In genomic region chr7:23283053-23283452, GRCh38 we compare ENCODE assay signal across 2 cellular contexts. TPM values are rescaled to one million over a fixed set of nuclear protein-coding genes. Genes with fewer than 3 reads are reported as not detected.
"Had no signal": no experiment of that assay in that cellular context is flagged by ENCODE, and none has a peak within 500 bp of the region (broad histone marks: within the 10 kb centered on the region; RNA-seq: fewer than 3 reads in every experiment).

No MANE protein-coding gene starts in this region.

RNA-seq across cellular contexts. Expression of gene GPNMB, which starts 36.5 kb away (rescaled TPM):
- total RNA-seq: activated CD4-positive, alpha-beta T cell treated with anti-CD3 and anti-CD28 coated beads, Interleukin-2, amount 10 ng/mL, durations not matched to agents 7 days and 5 days; T-helper 17 cell had no signal
